In genomic region chr9:96071245-96072124, GRCh38 we compare ENCODE assay signal across 8 cellular contexts.
DNase-seq lines count a peak whose midpoint lies in the region; ATAC-seq, FAIRE-seq and TF ChIP-seq lines count a peak whose summit lies in the region.

No MANE protein-coding gene starts in this region.

- no peaks in the 10 kb centered on the region for H3K27me3 ChIP-seq in Peyer's patch
- no peaks in the 10 kb centered on the region for H3K27me3 ChIP-seq in pancreas
- H3K27me3 ChIP-seq in gastrocnemius medialis = no peaks in the 10 kb centered on the region

- no peak overlapping the region for H3K27ac ChIP-seq in Peyer's patch
- no peak overlapping the region for H3K27ac ChIP-seq in pancreas
- H3K27ac ChIP-seq in gastrocnemius medialis = no peak overlapping the region

- H3K9me3 ChIP-seq in Peyer's patch (no peaks in the 10 kb centered on the region), pancreas (no peaks in the 10 kb centered on the region), gastrocnemius medialis (no peaks in the 10 kb centered on the region)

- peak; percentile 52 for TF ChIP-seq CTCF in AG09319 (IDR thresholded peaks at IDR 0.05; ENCODE audit: low read depth, low read length)
- TF ChIP-seq CTCF in GM12875 (IDR thresholded peaks at IDR 0.05; ENCODE audit: borderline replicate concordance, insufficient read depth, low read depth, low read length) = peak; percentile 74
- peak in 5 of 6 experiments; percentile 8 to 46 (median 40) for TF ChIP-seq CTCF in Peyer's patch (IDR thresholded peaks at IDR 0.05)
- peak; percentile 64 for TF ChIP-seq CTCF in epithelial cell of esophagus (IDR thresholded peaks at IDR 0.05; ENCODE audit: insufficient read depth, low read depth, low read length, missing control alignments)
- TF ChIP-seq CTCF in pancreas (IDR thresholded peaks at IDR 0.05) = peak in 3 of 4 donors; percentile 18 to 30 (median 30)
- no peak for TF ChIP-seq CTCF in gastrocnemius medialis (IDR thresholded peaks at IDR 0.05 in 4 of 5, conservative IDR thresholded peaks at IDR 0.05 in 1 of 5)

- intact Hi-C loops in pancreas (cut with DNase I) = no loop called here
- intact Hi-C loops in gastrocnemius medialis (cut with DNase I; ENCODE audit: low total_unique reads) = no loop called here

- TF ChIP-seq POLR2A in Peyer's patch (IDR thresholded peaks at IDR 0.05) (no peak), gastrocnemius medialis (IDR thresholded peaks at IDR 0.05) (no peak)

- H3K36me3 ChIP-seq in Peyer's patch = no peaks in the 10 kb centered on the region
- H3K36me3 ChIP-seq in pancreas = no peaks in the 10 kb centered on the region
- H3K36me3 ChIP-seq in gastrocnemius medialis = no peaks in the 10 kb centered on the region

- in situ Hi-C loops in gastrocnemius medialis (cut with MboI; ENCODE audit: low sequenced_read_pairs in 4 of 4) = no loop called here

- H3K4me3 ChIP-seq in GM12875 (ENCODE audit: low read depth, low read length) (no peak overlapping the region), Peyer's patch (no peak overlapping the region), epithelial cell of esophagus (ENCODE audit: low read length) (no peak overlapping the region), pancreas (no peak overlapping the region), gastrocnemius medialis (no peak overlapping the region)

- ATAC-seq in pancreas = peak in 2 of 4 donors; percentile 39 to 47
- ATAC-seq in HG03457 (IDR thresholded peaks at IDR 0.05; ENCODE audit: unreplicated experiment) = no peak
- ATAC-seq in gastrocnemius medialis = no peak

- no peak for DNase-seq in AG09319 (ENCODE audit: extremely low read depth, low read depth)
- DNase-seq in Peyer's patch = no peak
- DNase-seq in epithelial cell of esophagus (ENCODE audit: low read depth) = peak; percentile 43
- no peak for DNase-seq in pancreas
- no peak for DNase-seq in NCI-H2107 (lab: John Stamatoyannopoulos, UW)
- no peak for DNase-seq in gastrocnemius medialis

- H3K4me1 ChIP-seq in Peyer's patch (no peaks in the 10 kb centered on the region), pancreas (peaks cover 14 to 29% (median 28%) of the 10 kb centered on the region in 3 donors), gastrocnemius medialis (peaks cover 0 to 18% of the 10 kb centered on the region in 2 donors)

- no peak for FAIRE-seq in pancreas (lab: Jason Lieb, UNC)

- whole genome bisulfite sequencing in pancreas, 2 donors = 82 to 83% methylated on average over 6 of the region's 6 CpGs

Comparison
In these comparisons a context has a peak if more than half of its experiments do, and no peak if none do; other contexts are left out.
1. CTCF ChIP-seq: peak in AG09319 (single experiment), GM12875 (single experiment), Peyer's patch (5 of 6), epithelial cell of esophagus (single experiment) and pancreas (3 of 4); none in gastrocnemius medialis (0 of 5).